In genomic region chr1:43177691-43178090, GRCh38 we compare ENCODE assay signal across 1 cellular context.
TF ChIP-seq lines count a peak whose summit lies in the region.

No MANE protein-coding gene starts in this region.

TF ChIP-seq in GM23338, 12 proteins besides CTCF, POLR2A, EP300 and RAD21:
- no peak for TF ChIP-seq ZNF462 (CRISPR knock-in tag; IDR thresholded peaks at IDR 0.05)
- TF ChIP-seq JUNB (IDR thresholded peaks at IDR 0.05; ENCODE audit: unreplicated experiment): no peak
- no peak for TF ChIP-seq REST (IDR thresholded peaks at IDR 0.05; ENCODE audit: unreplicated experiment)
- TF ChIP-seq CREB1 (CRISPR knock-in tag; IDR thresholded peaks at IDR 0.05; ENCODE audit: low read depth): no peak
- TF ChIP-seq EZH2 (IDR thresholded peaks at IDR 0.05; ENCODE audit: low read depth, unreplicated experiment): no peak
- no peak for TF ChIP-seq POLR2AphosphoS5 (IDR thresholded peaks at IDR 0.05; ENCODE audit: low read depth)
- no peak for TF ChIP-seq ETS1 (IDR thresholded peaks at IDR 0.05)
- TF ChIP-seq ZNF331 (CRISPR knock-in tag; IDR thresholded peaks at IDR 0.05; ENCODE audit: low read depth): no peak
- no peak for TF ChIP-seq EZH2phosphoT487 (IDR thresholded peaks at IDR 0.05; ENCODE audit: unreplicated experiment)
- no peak for TF ChIP-seq ZNF114 (CRISPR knock-in tag; IDR thresholded peaks at IDR 0.05)
- no peak for TF ChIP-seq STAT1 (IDR thresholded peaks at IDR 0.05; ENCODE audit: unreplicated experiment)
